In genomic region chr12:53051058-53051880, GRCh38 we compare ENCODE assay signal across 10 cellular contexts. TPM values are rescaled to one million over a fixed set of nuclear protein-coding genes. Genes with fewer than 3 reads are reported as not detected.
DNase-seq lines count a peak whose midpoint lies in the region; ATAC-seq, FAIRE-seq and TF ChIP-seq lines count a peak whose summit lies in the region.
"Had no signal": no experiment of that assay in that cellular context is flagged by ENCODE, and none has a peak within 500 bp of the region (broad histone marks: within the 10 kb centered on the region; RNA-seq: fewer than 3 reads in every experiment).

No MANE protein-coding gene starts in this region.

- H3K4me3 Mint-ChIP-seq in activated T-helper 2 cell treated with anti-CD3 and anti-CD28 coated beads, Interferon-gamma antibody, Interleukin-2, Interleukin-4, amounts not matched to agents 10 μg/mL and 5 μg/mL and 100 μg/mL, durations not matched to agents 14 hours and 24 hours and 36 hours (ENCODE audit: low read depth), result no peak overlapping the region
- H3K4me3 Mint-ChIP-seq in activated T-helper 17 cell treated with anti-CD3 and anti-CD28 coated beads, Interleukin-2, amount 50 U/mL, for 72 hours, result no peak overlapping the region

- H3K36me3 ChIP-seq in GM23248 (ENCODE audit: low read depth), result no peaks in the 10 kb centered on the region
- H3K36me3 ChIP-seq: neutrophil had no signal

- ATAC-seq in left ventricle myocardium superior (peak; percentile 8), sciatic nerve (peak; percentile 49), foreskin keratinocyte (no peak)
- no peak for ATAC-seq in activated T-helper 17 cell treated with anti-CD3 and anti-CD28 coated beads, Interleukin-2, amount 50 U/mL, for 72 hours (replicated peaks)

- H3K9me3 Mint-ChIP-seq in activated T-helper 2 cell treated with anti-CD3 and anti-CD28 coated beads, Interferon-gamma antibody, Interleukin-2, Interleukin-4, amounts not matched to agents 10 μg/mL and 5 μg/mL and 100 μg/mL, durations not matched to agents 14 hours and 24 hours and 36 hours, result no peaks in the 10 kb centered on the region
- no peaks in the 10 kb centered on the region for H3K9me3 Mint-ChIP-seq in activated T-helper 17 cell treated with anti-CD3 and anti-CD28 coated beads, Interleukin-2, amount 50 U/mL, for 72 hours

- peak overlapping the region; percentile 43 for H3K27ac Mint-ChIP-seq in activated T-helper 2 cell treated with anti-CD3 and anti-CD28 coated beads, Interferon-gamma antibody, Interleukin-2, Interleukin-4, amounts not matched to agents 10 μg/mL and 5 μg/mL and 100 μg/mL, durations not matched to agents 14 hours and 24 hours and 36 hours
- H3K27ac Mint-ChIP-seq in activated T-helper 17 cell treated with anti-CD3 and anti-CD28 coated beads, Interleukin-2, amount 50 U/mL, for 72 hours, result no peak overlapping the region

- in situ Hi-C loops in GM23248 (cut with MboI), result no loop called here

- no peak for TF ChIP-seq CTCF in foreskin keratinocyte (conservative IDR thresholded peaks at IDR 0.05)

- no peak overlapping the region for H2AFZ ChIP-seq in GM23248

- intact Hi-C loops in activated T-helper 2 cell treated with anti-CD3 and anti-CD28 coated beads, Interferon-gamma antibody, Interleukin-2, Interleukin-4, amounts not matched to agents 10 μg/mL and 5 μg/mL and 100 μg/mL, durations not matched to agents 14 hours and 24 hours and 36 hours (cut with micrococcal nuclease), result no loop called here
- intact Hi-C loops in left ventricle myocardium superior (cut with micrococcal nuclease) (no loop called here), sciatic nerve (cut with DNase I) (no loop called here)

- peak overlapping the region; percentile 99 for H3K4me2 ChIP-seq in GM23248 (ENCODE audit: unreplicated experiment)
- H3K4me2 ChIP-seq: KMS-11 had no signal

- peak; percentile 91 for DNase-seq in GM23248
- DNase-seq in activated T-helper 2 cell treated with anti-CD3 and anti-CD28 coated beads, Interferon-gamma antibody, Interleukin-2, Interleukin-4, amounts not matched to agents 10 μg/mL and 5 μg/mL and 100 μg/mL, durations not matched to agents 14 hours and 24 hours and 36 hours (ENCODE audit: low spot score), result no peak
- peak; percentile 84 for DNase-seq in left ventricle myocardium superior
- DNase-seq in sciatic nerve (ENCODE audit: low spot score), result peak; percentile 88
- no peak for DNase-seq in foreskin keratinocyte
- DNase-seq in HTR-8/SVneo (ENCODE audit: insufficient read length, low spot score), result no peak
- DNase-seq in activated CD4-positive, alpha-beta T cell treated with anti-CD3 and anti-CD28 coated beads, Interleukin-2, amount 50 U/mL, for 1 hour, result no peak

- H3K4me1 ChIP-seq in GM23248 (ENCODE audit: insufficient read depth) (peaks cover 67% of the 10 kb centered on the region), foreskin keratinocyte (no peaks in the 10 kb centered on the region)

- peaks cover 27% of the 10 kb centered on the region for H3K79me2 ChIP-seq in GM23248 (ENCODE audit: insufficient read depth)

- H3K4me1 Mint-ChIP-seq in activated T-helper 2 cell treated with anti-CD3 and anti-CD28 coated beads, Interferon-gamma antibody, Interleukin-2, Interleukin-4, amounts not matched to agents 10 μg/mL and 5 μg/mL and 100 μg/mL, durations not matched to agents 14 hours and 24 hours and 36 hours (ENCODE audit: low read depth), result peaks cover 22% of the 10 kb centered on the region
- peaks cover 13% of the 10 kb centered on the region for H3K4me1 Mint-ChIP-seq in activated T-helper 17 cell treated with anti-CD3 and anti-CD28 coated beads, Interleukin-2, amount 50 U/mL, for 72 hours

- H3K27me3 Mint-ChIP-seq in activated T-helper 2 cell treated with anti-CD3 and anti-CD28 coated beads, Interferon-gamma antibody, Interleukin-2, Interleukin-4, amounts not matched to agents 10 μg/mL and 5 μg/mL and 100 μg/mL, durations not matched to agents 14 hours and 24 hours and 36 hours (ENCODE audit: low read depth), result peaks cover 2% of the 10 kb centered on the region
- no peaks in the 10 kb centered on the region for H3K27me3 Mint-ChIP-seq in activated T-helper 17 cell treated with anti-CD3 and anti-CD28 coated beads, Interleukin-2, amount 50 U/mL, for 72 hours

- H3K4me3 ChIP-seq in GM23248, result peak overlapping the region; percentile 87

- peak overlapping the region; percentile 95 for H3K9ac ChIP-seq in GM23248
- H3K9ac ChIP-seq: KMS-11 had no signal

- no peaks in the 10 kb centered on the region for H3K9me3 ChIP-seq in GM23248 (ENCODE audit: low read depth)
- H3K9me3 ChIP-seq: neutrophil had no signal

- H3K27me3 ChIP-seq in GM23248 (replicated peaks; ENCODE audit: insufficient read depth), result no peaks in the 10 kb centered on the region
- no peaks in the 10 kb centered on the region for H3K27me3 ChIP-seq in foreskin keratinocyte

- H3K27ac ChIP-seq in GM23248 (peak overlapping the region; percentile 98), foreskin keratinocyte (no peak overlapping the region)
- H3K27ac ChIP-seq: KMS-11, neutrophil had no signal

- H3K36me3 Mint-ChIP-seq in activated T-helper 2 cell treated with anti-CD3 and anti-CD28 coated beads, Interferon-gamma antibody, Interleukin-2, Interleukin-4, amounts not matched to agents 10 μg/mL and 5 μg/mL and 100 μg/mL, durations not matched to agents 14 hours and 24 hours and 36 hours (ENCODE audit: low read depth), result no peaks in the 10 kb centered on the region
- no peaks in the 10 kb centered on the region for H3K36me3 Mint-ChIP-seq in activated T-helper 17 cell treated with anti-CD3 and anti-CD28 coated beads, Interleukin-2, amount 50 U/mL, for 72 hours (ENCODE audit: low read depth)

- H3F3A ChIP-seq in GM23248 (ENCODE audit: insufficient read depth), result peaks cover 27% of the 10 kb centered on the region

- H4K20me1 ChIP-seq in GM23248 (ENCODE audit: insufficient read depth), result no peaks in the 10 kb centered on the region

- WGBS in GM23248 (ENCODE audit: low coverage in 1 of 2, low lambda C conversion rate in 2 of 2, missing lambda C conversion rate in 2 of 2), 2 experiments, result 3 to 5% methylated on average over 11 of the region's 11 CpGs

- H3K9me2 ChIP-seq in GM23248 (ENCODE audit: insufficient read depth), result no peaks in the 10 kb centered on the region

- FAIRE-seq in HTR-8/SVneo (lab: Jason Lieb, UNC), result no peak

RNA-seq across cellular contexts. Expression of gene TNS2, which starts 1.4 kb away (rescaled TPM):
- total RNA-seq in GM23248 (2014; rRNA removed; shearing (Covaris generic)), result 41.6 and 48.6 TPM in 2 replicates
- 24.1 and 26.1 TPM in 2 replicates for polyA plus RNA-seq in GM23248 (2016; fragmentation: Nextera tagmentation; extraction: Ambion mirVana)
- 2.1 and 4.7 TPM in 2 replicates for total RNA-seq in activated T-helper 2 cell treated with anti-CD3 and anti-CD28 coated beads, Interferon-gamma antibody, Interleukin-2, Interleukin-4, amounts not matched to agents 10 μg/mL and 5 μg/mL and 100 μg/mL, durations not matched to agents 14 hours and 24 hours and 36 hours
- 120 TPM for total RNA-seq in left ventricle myocardium superior
- 265 TPM for total RNA-seq in sciatic nerve
- 1 to 10 TPM in 1 of 2 donors, under 1 TPM in 1; 0.69 to 4.6 TPM for total RNA-seq in activated T-helper 17 cell treated with anti-CD3 and anti-CD28 coated beads, Interleukin-2, amount 50 U/mL, for 72 hours
- 1.5 and 4.3 TPM in 2 replicates for total RNA-seq in foreskin keratinocyte
- polyA plus RNA-seq in foreskin keratinocyte, result 1.2 and 3.4 TPM in 2 replicates

RNA-seq across cellular contexts. Expression of gene SPRYD3, which starts 27.9 kb away (rescaled TPM):
- total RNA-seq in GM23248 (2014; rRNA removed; shearing (Covaris generic)), result 42.5 and 48.7 TPM in 2 replicates
- 54.7 and 55.5 TPM in 2 replicates for polyA plus RNA-seq in GM23248 (2016; fragmentation: Nextera tagmentation; extraction: Ambion mirVana)
- 35.1 and 36.2 TPM in 2 replicates for total RNA-seq in activated T-helper 2 cell treated with anti-CD3 and anti-CD28 coated beads, Interferon-gamma antibody, Interleukin-2, Interleukin-4, amounts not matched to agents 10 μg/mL and 5 μg/mL and 100 μg/mL, durations not matched to agents 14 hours and 24 hours and 36 hours
- total RNA-seq in left ventricle myocardium superior, result 39.8 TPM
- 61.0 TPM for total RNA-seq in sciatic nerve
- 10 to 100 TPM; 25.4 to 28.8 TPM for total RNA-seq in activated T-helper 17 cell treated with anti-CD3 and anti-CD28 coated beads, Interleukin-2, amount 50 U/mL, for 72 hours
- 27.2 and 36.2 TPM in 2 replicates for total RNA-seq in foreskin keratinocyte
- polyA plus RNA-seq in foreskin keratinocyte, result 28.3 and 35.1 TPM in 2 replicates

RNA-seq across cellular contexts. Expression of gene EIF4B, which starts 45.0 kb away (rescaled TPM):
- 436 and 501 TPM in 2 replicates for total RNA-seq in GM23248 (2014; rRNA removed; shearing (Covaris generic))
- 73.4 and 74.8 TPM in 2 replicates for polyA plus RNA-seq in GM23248 (2016; fragmentation: Nextera tagmentation; extraction: Ambion mirVana)
- 474 and 503 TPM in 2 replicates for total RNA-seq in activated T-helper 2 cell treated with anti-CD3 and anti-CD28 coated beads, Interferon-gamma antibody, Interleukin-2, Interleukin-4, amounts not matched to agents 10 μg/mL and 5 μg/mL and 100 μg/mL, durations not matched to agents 14 hours and 24 hours and 36 hours
- 513 TPM for total RNA-seq in left ventricle myocardium superior
- 522 TPM for total RNA-seq in sciatic nerve
- 100 to 1,000 TPM; 536 to 964 TPM for total RNA-seq in activated T-helper 17 cell treated with anti-CD3 and anti-CD28 coated beads, Interleukin-2, amount 50 U/mL, for 72 hours
- total RNA-seq in foreskin keratinocyte, result 349 and 368 TPM in 2 replicates
- polyA plus RNA-seq in foreskin keratinocyte, result 95.2 and 110 TPM in 2 replicates

RNA-seq across cellular contexts. Expression of gene IGFBP6, which starts 46.2 kb away (rescaled TPM):
- 1,132 and 1,614 TPM in 2 replicates for total RNA-seq in GM23248 (2014; rRNA removed; shearing (Covaris generic))
- polyA plus RNA-seq in GM23248 (2016; fragmentation: Nextera tagmentation; extraction: Ambion mirVana) (1,827 and 1,899 TPM in 2 replicates), foreskin keratinocyte (46.4 and 62.5 TPM in 2 replicates)
- total RNA-seq in activated T-helper 2 cell treated with anti-CD3 and anti-CD28 coated beads, Interferon-gamma antibody, Interleukin-2, Interleukin-4, amounts not matched to agents 10 μg/mL and 5 μg/mL and 100 μg/mL, durations not matched to agents 14 hours and 24 hours and 36 hours, result 0.46 TPM in 1 of 2 replicates, not detected in the other
- total RNA-seq in left ventricle myocardium superior (45.5 TPM), sciatic nerve (1,832 TPM), foreskin keratinocyte (34.4 and 49.3 TPM in 2 replicates)
- total RNA-seq in activated T-helper 17 cell treated with anti-CD3 and anti-CD28 coated beads, Interleukin-2, amount 50 U/mL, for 72 hours, result 1 to 10 TPM in 1 of 2 donors, under 1 TPM in 1; 0.45 to 6.0 TPM

RNA-seq across cellular contexts. Expression of gene SOAT2, which starts 52.0 kb away (rescaled TPM):
- total RNA-seq in GM23248 (2014; rRNA removed; shearing (Covaris generic)), result not detected in 2 replicates
- polyA plus RNA-seq in GM23248 (2016; fragmentation: Nextera tagmentation; extraction: Ambion mirVana) (0.33 and 0.43 TPM in 2 replicates), foreskin keratinocyte (not detected in 2 replicates)
- not detected in 2 replicates for total RNA-seq in activated T-helper 2 cell treated with anti-CD3 and anti-CD28 coated beads, Interferon-gamma antibody, Interleukin-2, Interleukin-4, amounts not matched to agents 10 μg/mL and 5 μg/mL and 100 μg/mL, durations not matched to agents 14 hours and 24 hours and 36 hours
- total RNA-seq in left ventricle myocardium superior (0.12 TPM), sciatic nerve (1.2 TPM), foreskin keratinocyte (not detected in 2 replicates)
- total RNA-seq in activated T-helper 17 cell treated with anti-CD3 and anti-CD28 coated beads, Interleukin-2, amount 50 U/mL, for 72 hours, result 1 to 10 TPM in 1 of 2 donors, under 1 TPM in 1; 0.28 to 1.1 TPM

Comparison
In these comparisons a context has a peak if more than half of its experiments do, and no peak if none do; other contexts are left out.
1. DNase-seq: peak in GM23248 (single experiment), left ventricle myocardium superior (single experiment) and sciatic nerve (single experiment); none in activated T-helper 2 cell treated with anti-CD3 and anti-CD28 coated beads, Interferon-gamma antibody, Interleukin-2, Interleukin-4, amounts not matched to agents 10 μg/mL and 5 μg/mL and 100 μg/mL, durations not matched to agents 14 hours and 24 hours and 36 hours (single experiment), foreskin keratinocyte (0 of 2), HTR-8/SVneo (single experiment) and activated CD4-positive, alpha-beta T cell treated with anti-CD3 and anti-CD28 coated beads, Interleukin-2, amount 50 U/mL, for 1 hour (single experiment).
2. ATAC-seq: peak in left ventricle myocardium superior (single experiment) and sciatic nerve (single experiment); none in activated T-helper 17 cell treated with anti-CD3 and anti-CD28 coated beads, Interleukin-2, amount 50 U/mL, for 72 hours (single experiment) and foreskin keratinocyte (single experiment).